ENCODE assay signal across 23 cellular contexts in the genomic region with DNA sequence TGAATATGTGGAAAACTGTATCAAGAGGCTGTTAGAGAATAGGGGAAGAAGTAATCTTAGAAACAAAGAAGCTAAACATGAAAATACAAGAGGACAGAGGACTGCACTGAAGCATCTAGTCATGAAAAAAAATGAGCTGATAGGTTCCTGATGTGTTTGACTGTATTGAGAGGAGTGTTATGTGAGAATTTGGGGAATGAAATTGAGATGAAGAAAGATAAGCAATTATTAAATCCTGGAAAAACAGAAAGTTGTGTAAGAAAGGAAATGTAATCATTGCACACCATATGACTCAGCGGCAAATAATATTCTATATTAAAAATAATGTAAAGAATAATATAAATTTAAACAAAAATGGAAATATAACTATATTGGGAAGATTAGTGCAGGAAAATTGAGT.
"Had no signal": no experiment of that assay in that cellular context is flagged by ENCODE, and none has a peak within 500 bp of the region (broad histone marks: within the 10 kb centered on the region; RNA-seq: fewer than 3 reads in every experiment).

No MANE protein-coding gene starts in this region.

- H3K4me1 ChIP-seq: gastrocnemius medialis, left lung, neural progenitor cell, psoas muscle, spleen, tibial nerve, upper lobe of left lung had no signal

- H3K36me3 ChIP-seq: gastrocnemius medialis, left lung, neural progenitor cell, ovary, spleen, thoracic aorta, tibial nerve, upper lobe of left lung had no signal

- H3K4me3 ChIP-seq: gastrocnemius medialis, left lung, neural progenitor cell, ovary, psoas muscle, skin epidermis, spleen, thoracic aorta, tibial nerve, upper lobe of left lung had no signal

- H3K9ac ChIP-seq: neural progenitor cell had no signal

- FAIRE-seq: endometrium, kidney, urothelium cell line had no signal

- ATAC-seq: effector memory CD8-positive, alpha-beta T cell; gastrocnemius medialis; left lung; naive thymus-derived CD4-positive, alpha-beta T cell; psoas muscle; right cardiac atrium; stimulated activated memory B cell treated with anti-CD40 and anti-IgM and Interleukin-4, amounts not matched to agents 10 μg/mL and 1 μg/mL and 100 μg/mL, for 72 hours had no signal

- H3K27me3 ChIP-seq: gastrocnemius medialis, neural progenitor cell, ovary, upper lobe of left lung had no signal

- DNase-seq: cortex of kidney; effector memory CD8-positive, alpha-beta T cell; gastrocnemius medialis; head of caudate nucleus; kidney; left lung; mesendoderm; midbrain; naive thymus-derived CD4-positive, alpha-beta T cell; ovary; posterior cingulate gyrus; psoas muscle; right cardiac atrium; spleen; stimulated activated CD4-positive, alpha-beta T cell treated with anti-CD3 and anti-CD28 coated beads, Interleukin-4, amount 100 ng/mL, for 4 hours; upper lobe of left lung had no signal

- H3K9me3 ChIP-seq: gastrocnemius medialis, ovary, psoas muscle, thoracic aorta, upper lobe of left lung had no signal

- H3K27ac ChIP-seq: gastrocnemius medialis, left lung, neural progenitor cell, ovary, psoas muscle, skin epidermis, spleen, thoracic aorta, tibial nerve, upper lobe of left lung had no signal

- H3K4me2 ChIP-seq: neural progenitor cell had no signal

- H2AFZ ChIP-seq: neural progenitor cell had no signal
